ENCODE assay signal across 18 cellular contexts in the genomic region with DNA sequence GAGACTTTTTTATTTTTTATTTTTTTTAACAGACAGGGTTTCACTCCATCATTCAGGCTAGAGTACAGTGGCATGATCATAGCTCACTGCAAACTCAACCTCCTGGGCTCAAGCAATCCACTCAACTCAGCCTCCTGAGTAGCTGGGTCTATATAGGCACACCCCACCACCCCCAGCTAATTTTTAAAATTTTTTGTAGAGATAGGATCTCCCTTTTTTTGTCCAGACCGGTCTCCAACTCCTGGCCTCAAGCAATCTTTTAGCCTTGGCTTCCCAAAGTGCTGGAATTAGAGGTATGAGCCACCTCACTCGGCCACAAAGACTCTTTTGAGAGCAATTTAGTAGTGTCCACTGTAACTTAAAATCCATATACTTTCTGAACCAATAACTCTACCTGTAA.
DNase-seq lines count a peak whose midpoint lies in the region; ATAC-seq and TF ChIP-seq lines count a peak whose summit lies in the region.
"Had no signal": no experiment of that assay in that cellular context is flagged by ENCODE, and none has a peak within 500 bp of the region (broad histone marks: within the 10 kb centered on the region; RNA-seq: fewer than 3 reads in every experiment).

No MANE protein-coding gene starts in this region.

- 70% methylated on average over 2 of the region's 2 CpGs for WGBS in right cardiac atrium
- 67% methylated on average over 2 of the region's 2 CpGs for WGBS in smooth muscle cell (ENCODE audit: low lambda C conversion rate)
- WGBS in adrenal gland, 4 donors: 91 to 96% (median 93%) methylated on average over 2 of the region's 2 CpGs

- H3K9ac ChIP-seq in smooth muscle cell (ENCODE audit: low read depth): no peak overlapping the region

- no peaks in the 10 kb centered on the region for H3K36me3 ChIP-seq in left ventricle myocardium inferior
- H3K36me3 ChIP-seq in WERI-Rb-1: no peaks in the 10 kb centered on the region
- H3K36me3 ChIP-seq in smooth muscle cell (ENCODE audit: low read depth): no peaks in the 10 kb centered on the region
- no peaks in the 10 kb centered on the region for H3K36me3 ChIP-seq in adrenal gland (replicated peaks in 1 of 2)

- H3K4me1 ChIP-seq in left ventricle myocardium inferior: peaks cover 92% of the 10 kb centered on the region
- H3K4me1 ChIP-seq in right cardiac atrium (ENCODE audit: control insufficient read depth, insufficient read depth, low read length): peaks cover 2% of the 10 kb centered on the region
- peaks cover 41% of the 10 kb centered on the region for H3K4me1 ChIP-seq in smooth muscle cell (ENCODE audit: low read depth)
- H3K4me1 ChIP-seq in adrenal gland (replicated peaks in 1 of 2): peaks cover 0 to 25% of the 10 kb centered on the region in 2 donors

- no peak overlapping the region for H2AFZ ChIP-seq in smooth muscle cell (ENCODE audit: low read depth)

- H3K4me2 ChIP-seq in smooth muscle cell: no peak overlapping the region

- H3K9me3 ChIP-seq in left ventricle myocardium inferior (replicated peaks) (no peaks in the 10 kb centered on the region), right cardiac atrium (ENCODE audit: control insufficient read depth, low read length) (no peaks in the 10 kb centered on the region), WERI-Rb-1 (ENCODE audit: severe bottlenecking) (no peaks in the 10 kb centered on the region), smooth muscle cell (replicated peaks; ENCODE audit: low read depth) (no peaks in the 10 kb centered on the region), adrenal gland (replicated peaks in 1 of 3) (no peaks in the 10 kb centered on the region)

- H3K27ac ChIP-seq in left ventricle myocardium inferior (replicated peaks) (peak overlapping the region; percentile 57), right cardiac atrium (ENCODE audit: low read length) (no peak overlapping the region), WERI-Rb-1 (peak overlapping the region; percentile 20), smooth muscle cell (ENCODE audit: low read depth) (peak overlapping the region; percentile 83), adrenal gland (no peak overlapping the region)
- H3K27ac ChIP-seq: C4-2B had no signal

- DNase-seq in left ventricle myocardium inferior: no peak
- DNase-seq in right cardiac atrium: no peak
- DNase-seq in WERI-Rb-1: no peak
- peak; percentile 85 for DNase-seq in islet precursor cell
- DNase-seq in smooth muscle cell (lab: John Stamatoyannopoulos, UW; ENCODE audit: unreplicated experiment): no peak
- no peak for DNase-seq in adrenal gland
- no peak for DNase-seq in activated T-helper 1 cell treated with anti-CD3 and anti-CD28 coated beads, Interleukin-12 subunit alpha, Interleukin-12 subunit beta, Interleukin-2, Interleukin-4 antibody, amounts not matched to agents 30 ng/mL and 10 ng/mL and 1 ng/mL, durations not matched to agents 14 hours and 24 hours and 36 hours (ENCODE audit: low spot score)
- no peak for DNase-seq in medulla oblongata (ENCODE audit: extremely low spot score)
- DNase-seq: 8988T; Calu3; CD8-positive, alpha-beta memory T cell; GDM1; H7; IMR-90; NCI-H1694 treated with DMSO at 0.1 percent for 48 hours; NCI-H446; Right ventricle myocardium superior had no signal

- intact Hi-C loops in left ventricle myocardium inferior (cut with micrococcal nuclease) (no loop called here), right cardiac atrium (cut with DNase I) (no loop called here), adrenal gland (cut with DNase I) (no loop called here)
- intact Hi-C loops in activated T-helper 1 cell treated with anti-CD3 and anti-CD28 coated beads, Interleukin-12 subunit alpha, Interleukin-12 subunit beta, Interleukin-2, Interleukin-4 antibody, amounts not matched to agents 30 ng/mL and 10 ng/mL and 1 ng/mL, durations not matched to agents 14 hours and 24 hours and 36 hours (cut with micrococcal nuclease): loop anchor here (5.0 kb wide), 1 partner anchor 106 kb away; no protein-coding TSS in a partner anchor

- peaks cover 6% of the 10 kb centered on the region for H3K27me3 Mint-ChIP-seq in activated T-helper 1 cell treated with anti-CD3 and anti-CD28 coated beads, Interleukin-12 subunit alpha, Interleukin-12 subunit beta, Interleukin-2, Interleukin-4 antibody, amounts not matched to agents 30 ng/mL and 10 ng/mL and 1 ng/mL, durations not matched to agents 14 hours and 24 hours and 36 hours (ENCODE audit: insufficient read depth)
- H3K27me3 Mint-ChIP-seq: CD8-positive, alpha-beta memory T cell had no signal

- H3K4me3 ChIP-seq in left ventricle myocardium inferior (no peak overlapping the region), right cardiac atrium (ENCODE audit: low read length) (no peak overlapping the region), WERI-Rb-1 (ENCODE audit: low read depth, low read length) (no peak overlapping the region), smooth muscle cell (no peak overlapping the region), adrenal gland (no peak overlapping the region)

- ATAC-seq in right cardiac atrium: no peak

- TF ChIP-seq POLR2A in adrenal gland (IDR thresholded peaks at IDR 0.05): no peak

- H3K36me3 Mint-ChIP-seq in activated T-helper 1 cell treated with anti-CD3 and anti-CD28 coated beads, Interleukin-12 subunit alpha, Interleukin-12 subunit beta, Interleukin-2, Interleukin-4 antibody, amounts not matched to agents 30 ng/mL and 10 ng/mL and 1 ng/mL, durations not matched to agents 14 hours and 24 hours and 36 hours (ENCODE audit: low read depth): no peaks in the 10 kb centered on the region
- H3K36me3 Mint-ChIP-seq: CD8-positive, alpha-beta memory T cell had no signal

- peaks cover 10% of the 10 kb centered on the region for H3K4me1 Mint-ChIP-seq in activated T-helper 1 cell treated with anti-CD3 and anti-CD28 coated beads, Interleukin-12 subunit alpha, Interleukin-12 subunit beta, Interleukin-2, Interleukin-4 antibody, amounts not matched to agents 30 ng/mL and 10 ng/mL and 1 ng/mL, durations not matched to agents 14 hours and 24 hours and 36 hours (ENCODE audit: low read depth)
- H3K4me1 Mint-ChIP-seq: CD8-positive, alpha-beta memory T cell had no signal

- H3K27me3 ChIP-seq in left ventricle myocardium inferior (ENCODE audit: low read depth) (no peaks in the 10 kb centered on the region), right cardiac atrium (ENCODE audit: control insufficient read depth, insufficient read depth) (no peaks in the 10 kb centered on the region), WERI-Rb-1 (ENCODE audit: insufficient read depth, low read depth, severe bottlenecking) (no peaks in the 10 kb centered on the region), smooth muscle cell (ENCODE audit: low read depth) (no peaks in the 10 kb centered on the region), adrenal gland (no peaks in the 10 kb centered on the region)

- no peaks in the 10 kb centered on the region for H3K9me3 Mint-ChIP-seq in activated T-helper 1 cell treated with anti-CD3 and anti-CD28 coated beads, Interleukin-12 subunit alpha, Interleukin-12 subunit beta, Interleukin-2, Interleukin-4 antibody, amounts not matched to agents 30 ng/mL and 10 ng/mL and 1 ng/mL, durations not matched to agents 14 hours and 24 hours and 36 hours
- H3K9me3 Mint-ChIP-seq: CD8-positive, alpha-beta memory T cell had no signal

- no peak overlapping the region for H3K27ac Mint-ChIP-seq in activated T-helper 1 cell treated with anti-CD3 and anti-CD28 coated beads, Interleukin-12 subunit alpha, Interleukin-12 subunit beta, Interleukin-2, Interleukin-4 antibody, amounts not matched to agents 30 ng/mL and 10 ng/mL and 1 ng/mL, durations not matched to agents 14 hours and 24 hours and 36 hours
- H3K27ac Mint-ChIP-seq: CD8-positive, alpha-beta memory T cell had no signal

- H3K79me2 ChIP-seq in smooth muscle cell (ENCODE audit: low read depth): peaks cover 11% of the 10 kb centered on the region

- no peak overlapping the region for H3K4me3 Mint-ChIP-seq in activated T-helper 1 cell treated with anti-CD3 and anti-CD28 coated beads, Interleukin-12 subunit alpha, Interleukin-12 subunit beta, Interleukin-2, Interleukin-4 antibody, amounts not matched to agents 30 ng/mL and 10 ng/mL and 1 ng/mL, durations not matched to agents 14 hours and 24 hours and 36 hours
- H3K4me3 Mint-ChIP-seq: CD8-positive, alpha-beta memory T cell had no signal

- H4K20me1 ChIP-seq in smooth muscle cell (ENCODE audit: low read depth): no peaks in the 10 kb centered on the region

- H3F3A ChIP-seq in smooth muscle cell (ENCODE audit: low read depth): no peaks in the 10 kb centered on the region

- no peak for TF ChIP-seq CTCF in left ventricle myocardium inferior (IDR thresholded peaks at IDR 0.05; ENCODE audit: borderline replicate concordance)
- TF ChIP-seq CTCF in WERI-Rb-1 (IDR thresholded peaks at IDR 0.05; ENCODE audit: low read depth, low read length): no peak
- no peak for TF ChIP-seq CTCF in smooth muscle cell (IDR thresholded peaks at IDR 0.05; ENCODE audit: borderline replicate concordance, insufficient read depth, poor library complexity, severe bottlenecking)
- TF ChIP-seq CTCF in adrenal gland (IDR thresholded peaks at IDR 0.05): no peak

Comparison
In these comparisons a context has a peak if more than half of its experiments do, and no peak if none do; other contexts are left out.
1. H3K27ac ChIP-seq: peak in left ventricle myocardium inferior (single experiment), WERI-Rb-1 (single experiment) and smooth muscle cell (single experiment); none in right cardiac atrium (single experiment) and adrenal gland (0 of 5).